1 cellular context compared by ENCODE assay signal in the genomic region with DNA sequence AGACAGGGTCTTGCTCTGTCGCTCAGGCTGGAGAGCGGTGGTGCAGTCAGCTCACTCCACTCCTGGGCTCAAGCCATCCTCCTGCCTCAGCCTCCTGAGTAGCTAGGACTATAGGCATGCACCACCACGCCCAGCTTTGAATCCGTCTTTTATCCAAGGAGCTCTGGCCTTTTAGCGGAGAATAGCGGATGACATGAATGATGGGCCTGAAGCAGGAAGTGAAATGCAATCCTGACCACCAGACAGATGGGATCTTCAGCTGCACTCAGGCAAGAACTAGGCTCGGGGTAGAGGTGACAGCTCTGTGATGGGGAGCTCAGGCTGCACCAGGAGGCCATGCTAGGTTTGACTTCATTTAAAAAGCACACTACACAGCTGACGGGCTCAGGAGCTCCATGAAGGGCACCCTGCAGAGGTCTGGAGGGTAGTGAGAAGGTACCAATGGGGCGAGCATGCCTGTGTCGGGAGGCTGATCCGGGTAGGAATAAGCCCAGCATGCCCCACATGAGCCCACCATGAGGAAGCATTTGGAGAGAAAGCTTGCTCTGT.
TF ChIP-seq lines count a peak whose summit lies in the region.

No MANE protein-coding gene starts in this region.

TF ChIP-seq in K562, 482 proteins besides CTCF, POLR2A, EP300 and RAD21:
- TF ChIP-seq, protein P1, sequence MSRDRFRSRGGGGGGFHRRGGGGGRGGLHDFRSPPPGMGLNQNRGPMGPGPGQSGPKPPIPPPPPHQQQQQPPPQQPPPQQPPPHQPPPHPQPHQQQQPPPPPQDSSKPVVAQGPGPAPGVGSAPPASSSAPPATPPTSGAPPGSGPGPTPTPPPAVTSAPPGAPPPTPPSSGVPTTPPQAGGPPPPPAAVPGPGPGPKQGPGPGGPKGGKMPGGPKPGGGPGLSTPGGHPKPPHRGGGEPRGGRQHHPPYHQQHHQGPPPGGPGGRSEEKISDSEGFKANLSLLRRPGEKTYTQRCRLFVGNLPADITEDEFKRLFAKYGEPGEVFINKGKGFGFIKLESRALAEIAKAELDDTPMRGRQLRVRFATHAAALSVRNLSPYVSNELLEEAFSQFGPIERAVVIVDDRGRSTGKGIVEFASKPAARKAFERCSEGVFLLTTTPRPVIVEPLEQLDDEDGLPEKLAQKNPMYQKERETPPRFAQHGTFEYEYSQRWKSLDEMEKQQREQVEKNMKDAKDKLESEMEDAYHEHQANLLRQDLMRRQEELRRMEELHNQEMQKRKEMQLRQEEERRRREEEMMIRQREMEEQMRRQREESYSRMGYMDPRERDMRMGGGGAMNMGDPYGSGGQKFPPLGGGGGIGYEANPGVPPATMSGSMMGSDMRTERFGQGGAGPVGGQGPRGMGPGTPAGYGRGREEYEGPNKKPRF (IDR thresholded peaks at IDR 0.05; ENCODE audit: low read depth, low read length): no peak
- no peak for TF ChIP-seq ZNF175 (CRISPR knock-in tag; IDR thresholded peaks at IDR 0.05; ENCODE audit: low read depth)
- TF ChIP-seq HEY1 (CRISPR knock-in tag; IDR thresholded peaks at IDR 0.05; ENCODE audit: borderline replicate concordance): no peak
- no peak for TF ChIP-seq MTA1 (IDR thresholded peaks at IDR 0.05; ENCODE audit: borderline replicate concordance)
- TF ChIP-seq, protein P2, sequence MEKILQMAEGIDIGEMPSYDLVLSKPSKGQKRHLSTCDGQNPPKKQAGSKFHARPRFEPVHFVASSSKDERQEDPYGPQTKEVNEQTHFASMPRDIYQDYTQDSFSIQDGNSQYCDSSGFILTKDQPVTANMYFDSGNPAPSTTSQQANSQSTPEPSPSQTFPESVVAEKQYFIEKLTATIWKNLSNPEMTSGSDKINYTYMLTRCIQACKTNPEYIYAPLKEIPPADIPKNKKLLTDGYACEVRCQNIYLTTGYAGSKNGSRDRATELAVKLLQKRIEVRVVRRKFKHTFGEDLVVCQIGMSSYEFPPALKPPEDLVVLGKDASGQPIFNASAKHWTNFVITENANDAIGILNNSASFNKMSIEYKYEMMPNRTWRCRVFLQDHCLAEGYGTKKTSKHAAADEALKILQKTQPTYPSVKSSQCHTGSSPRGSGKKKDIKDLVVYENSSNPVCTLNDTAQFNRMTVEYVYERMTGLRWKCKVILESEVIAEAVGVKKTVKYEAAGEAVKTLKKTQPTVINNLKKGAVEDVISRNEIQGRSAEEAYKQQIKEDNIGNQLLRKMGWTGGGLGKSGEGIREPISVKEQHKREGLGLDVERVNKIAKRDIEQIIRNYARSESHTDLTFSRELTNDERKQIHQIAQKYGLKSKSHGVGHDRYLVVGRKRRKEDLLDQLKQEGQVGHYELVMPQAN (IDR thresholded peaks at IDR 0.05; ENCODE audit: borderline replicate concordance): no peak
- TF ChIP-seq, protein P3, sequence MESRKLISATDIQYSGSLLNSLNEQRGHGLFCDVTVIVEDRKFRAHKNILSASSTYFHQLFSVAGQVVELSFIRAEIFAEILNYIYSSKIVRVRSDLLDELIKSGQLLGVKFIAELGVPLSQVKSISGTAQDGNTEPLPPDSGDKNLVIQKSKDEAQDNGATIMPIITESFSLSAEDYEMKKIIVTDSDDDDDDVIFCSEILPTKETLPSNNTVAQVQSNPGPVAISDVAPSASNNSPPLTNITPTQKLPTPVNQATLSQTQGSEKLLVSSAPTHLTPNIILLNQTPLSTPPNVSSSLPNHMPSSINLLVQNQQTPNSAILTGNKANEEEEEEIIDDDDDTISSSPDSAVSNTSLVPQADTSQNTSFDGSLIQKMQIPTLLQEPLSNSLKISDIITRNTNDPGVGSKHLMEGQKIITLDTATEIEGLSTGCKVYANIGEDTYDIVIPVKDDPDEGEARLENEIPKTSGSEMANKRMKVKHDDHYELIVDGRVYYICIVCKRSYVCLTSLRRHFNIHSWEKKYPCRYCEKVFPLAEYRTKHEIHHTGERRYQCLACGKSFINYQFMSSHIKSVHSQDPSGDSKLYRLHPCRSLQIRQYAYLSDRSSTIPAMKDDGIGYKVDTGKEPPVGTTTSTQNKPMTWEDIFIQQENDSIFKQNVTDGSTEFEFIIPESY (CRISPR knock-in tag; IDR thresholded peaks at IDR 0.05): peak; percentile 83
- TF ChIP-seq ZNF431 (CRISPR knock-in tag; IDR thresholded peaks at IDR 0.05): no peak
- TF ChIP-seq STAT5A (IDR thresholded peaks at IDR 0.05; ENCODE audit: borderline replicate concordance, low read length): no peak
- TF ChIP-seq KLF13 (tag; IDR thresholded peaks at IDR 0.05; ENCODE audit: borderline replicate concordance, low read depth): no peak
- no peak for TF ChIP-seq ZNF140 (CRISPR knock-in tag; IDR thresholded peaks at IDR 0.05)
- no peak for TF ChIP-seq NCOA1 (IDR thresholded peaks at IDR 0.05; ENCODE audit: low read depth)
- 0 out of 2 replicates have a peak, but pooled peaks have one; percentile 16 for TF ChIP-seq PML (IDR thresholded peaks at IDR 0.05; ENCODE audit: low read length)
- TF ChIP-seq KLF10 (CRISPR knock-in tag; IDR thresholded peaks at IDR 0.05): no peak
